In the genomic region with DNA sequence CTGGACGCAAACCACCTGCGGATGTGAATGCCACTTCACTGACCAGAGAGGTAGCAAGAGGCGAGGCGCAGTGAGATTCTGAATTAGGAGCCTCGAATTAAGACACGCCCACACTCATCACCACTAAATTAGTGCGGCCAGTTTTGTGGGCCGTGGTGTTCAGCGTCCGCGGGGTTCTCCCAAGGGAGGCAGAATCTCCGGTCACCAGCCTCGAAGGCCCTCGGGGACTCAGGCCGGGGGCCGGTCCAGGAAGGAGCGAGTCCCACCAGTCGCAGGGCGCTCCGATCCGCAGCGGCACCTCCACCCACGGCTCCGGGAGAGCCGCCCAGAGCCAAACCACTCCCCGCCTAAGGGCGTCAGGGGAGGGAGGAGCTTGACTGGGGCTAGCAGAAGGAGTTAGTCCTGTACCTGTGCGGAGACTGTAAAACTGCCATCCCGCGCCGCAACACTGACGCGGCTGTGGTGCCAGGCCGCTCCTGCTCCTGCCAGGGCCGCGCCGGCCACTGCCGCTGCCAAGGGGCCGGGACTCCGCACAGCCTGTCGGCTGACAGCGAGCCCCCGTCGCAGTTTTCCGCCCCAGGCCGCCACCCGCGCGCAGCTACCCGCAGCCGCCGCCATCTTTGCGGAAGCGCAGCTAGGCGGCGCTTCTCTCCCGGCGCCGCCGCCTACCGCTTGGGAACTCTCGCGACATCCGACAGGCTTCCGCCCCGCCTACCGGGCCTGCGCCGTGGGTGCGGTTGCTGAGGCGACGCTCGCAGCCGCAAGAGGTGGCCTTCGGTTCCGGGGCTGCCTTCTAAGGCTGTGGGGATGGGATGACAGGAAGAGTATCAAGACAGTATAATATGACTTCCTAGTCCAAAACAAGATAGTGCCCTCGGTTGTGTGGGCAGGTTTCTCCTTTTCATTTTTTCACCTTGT, we compare ENCODE assay signal across 8 cellular contexts. TPM values are rescaled to one million over a fixed set of nuclear protein-coding genes. Genes with fewer than 3 reads are reported as not detected.
DNase-seq lines count a peak whose midpoint lies in the region; ATAC-seq and TF ChIP-seq lines count a peak whose summit lies in the region.

A gene with protein sequence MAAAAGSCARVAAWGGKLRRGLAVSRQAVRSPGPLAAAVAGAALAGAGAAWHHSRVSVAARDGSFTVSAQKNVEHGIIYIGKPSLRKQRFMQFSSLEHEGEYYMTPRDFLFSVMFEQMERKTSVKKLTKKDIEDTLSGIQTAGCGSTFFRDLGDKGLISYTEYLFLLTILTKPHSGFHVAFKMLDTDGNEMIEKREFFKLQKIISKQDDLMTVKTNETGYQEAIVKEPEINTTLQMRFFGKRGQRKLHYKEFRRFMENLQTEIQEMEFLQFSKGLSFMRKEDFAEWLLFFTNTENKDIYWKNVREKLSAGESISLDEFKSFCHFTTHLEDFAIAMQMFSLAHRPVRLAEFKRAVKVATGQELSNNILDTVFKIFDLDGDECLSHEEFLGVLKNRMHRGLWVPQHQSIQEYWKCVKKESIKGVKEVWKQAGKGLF (minus strand): TSS at position 640 of the 918 bp plus-strand sequence. CDS start 22 bp downstream, at position 618.

- H3K36me3 ChIP-seq in rectal smooth muscle tissue (ENCODE audit: control insufficient read depth, insufficient read depth, low read length) (peaks cover 2% of the 10 kb centered on the region), aorta (ENCODE audit: control insufficient read depth in 1 of 2, insufficient read depth in 2 of 2, low read length in 1 of 2) (peaks cover 0 to 3% of the 10 kb centered on the region in 2 donors)

- ATAC-seq in GM18502 (IDR thresholded peaks at IDR 0.05; ENCODE audit: poor library complexity, unreplicated experiment): peak; percentile 96
- ATAC-seq in HG02943 (IDR thresholded peaks at IDR 0.05; ENCODE audit: low read depth, unreplicated experiment): peak; percentile 98
- peak; percentile 99 for ATAC-seq in aorta (ENCODE audit: low FRiP score)

- no peak for TF ChIP-seq CTCF in astrocyte of the cerebellum (IDR thresholded peaks at IDR 0.05; ENCODE audit: low read depth, low read length, missing control alignments)

- H3K27me3 ChIP-seq in rectal smooth muscle tissue (ENCODE audit: control insufficient read depth, insufficient read depth, low read length) (no peaks in the 10 kb centered on the region), aorta (ENCODE audit: control insufficient read depth in 1 of 2, insufficient read depth in 2 of 2, low read length in 1 of 2) (no peaks in the 10 kb centered on the region)

- H3K27ac ChIP-seq in rectal smooth muscle tissue (ENCODE audit: low read depth, low read length) (peak within 1 kb of the TSS; percentile 99), aorta (ENCODE audit: low read depth in 1 of 2, low read length in 2 of 2) (peak within 1 kb of the TSS; percentile 94 to 96)

- in situ Hi-C loops in astrocyte of the cerebellum (cut with HindIII; ENCODE audit: low sequenced_read_pairs): no loop called here

- H3K4me3 ChIP-seq in astrocyte of the cerebellum (ENCODE audit: low read depth, low read length): peak within 1 kb of the TSS; percentile 62
- peak within 1 kb of the TSS; percentile 97 for H3K4me3 ChIP-seq in rectal smooth muscle tissue (ENCODE audit: low read length)
- peak within 1 kb of the TSS; percentile 87 to 98 for H3K4me3 ChIP-seq in aorta (ENCODE audit: low read length in 2 of 2)

- H3K9me3 ChIP-seq in aorta (ENCODE audit: control insufficient read depth, low read length): no peaks in the 10 kb centered on the region

- WGBS in aorta, 2 donors: 0% methylated on average over 69 to 77 of the region's 77 CpGs

- DNase-seq in NCI-H2029 (lab: John Stamatoyannopoulos, UW) (peak; percentile 80), T-helper 22 cell (ENCODE audit: low read depth) (peak; percentile 88), astrocyte of the cerebellum (ENCODE audit: low read depth) (peak; percentile 78), hepatic stellate cell (ENCODE audit: low spot score) (peak; percentile 97), aorta (peak; percentile 96 to 98)

- intact Hi-C loops in aorta (cut with DNase I): no loop called here

- peak within 1 kb of the TSS; percentile 98 for H3K9ac ChIP-seq in rectal smooth muscle tissue (ENCODE audit: low read length)

- H3K4me1 ChIP-seq in rectal smooth muscle tissue (ENCODE audit: control insufficient read depth, insufficient read depth, low read length) (no peaks in the 10 kb centered on the region), aorta (ENCODE audit: control insufficient read depth in 1 of 2, insufficient read depth in 2 of 2, low read length in 2 of 2) (no peaks in the 10 kb centered on the region)

RNA-seq across cellular contexts. Expression of the gene that starts here (rescaled TPM):
- 10 to 100 TPM; 27.5 to 28.9 TPM for total RNA-seq in aorta
- polyA plus RNA-seq in aorta: 10 to 100 TPM; 31.5 to 31.9 TPM

Comparison
In these comparisons a context has a peak if more than half of its experiments do, and no peak if none do; other contexts are left out.
1. Peak in every context shown above with its lines: DNase-seq, ATAC-seq, H3K4me3 ChIP-seq and H3K27ac ChIP-seq.